8 cellular contexts compared by ENCODE assay signal in genomic region chr2:56191617-56192016, GRCh38. TPM values are rescaled to one million over a fixed set of nuclear protein-coding genes. Genes with fewer than 3 reads are reported as not detected.
DNase-seq lines count a peak whose midpoint lies in the region; ATAC-seq, FAIRE-seq and TF ChIP-seq lines count a peak whose summit lies in the region.

No MANE protein-coding gene starts in this region.

- peak; percentile 72 for TF ChIP-seq CTCF in left ventricle myocardium inferior (IDR thresholded peaks at IDR 0.05; ENCODE audit: borderline replicate concordance)

- no peak overlapping the region for H3K4me3 ChIP-seq in left ventricle myocardium inferior

- intact Hi-C loops in left ventricle myocardium inferior (cut with micrococcal nuclease): loop anchor here (10.0 kb wide), 1 partner anchor 553 kb away; no protein-coding TSS in a partner anchor

- DNase-seq in COR-L47 (lab: John Stamatoyannopoulos, UW) (peak; percentile 55), SHP77 treated with DMSO at 0.1 percent for 48 hours (lab: John Stamatoyannopoulos, UW) (peak; percentile 57), left ventricle myocardium inferior (no peak), urothelium cell line (ENCODE audit: low spot score) (peak; percentile 72), DMS79 (lab: John Stamatoyannopoulos, UW) (no peak)

- no peak overlapping the region for H3K27ac ChIP-seq in left ventricle myocardium inferior (replicated peaks)

- FAIRE-seq in urothelium cell line (lab: Jason Lieb, UNC): peak; percentile 91

- H3K27me3 ChIP-seq in left ventricle myocardium inferior (ENCODE audit: low read depth): peaks cover 16% of the 10 kb centered on the region

- no peaks in the 10 kb centered on the region for H3K36me3 ChIP-seq in left ventricle myocardium inferior

- ATAC-seq in HG03432 (IDR thresholded peaks at IDR 0.05; ENCODE audit: unreplicated experiment): peak; percentile 61
- no peak for ATAC-seq in HG03196 (IDR thresholded peaks at IDR 0.05; ENCODE audit: unreplicated experiment)
- no peak for ATAC-seq in HG03571 (IDR thresholded peaks at IDR 0.05; ENCODE audit: unreplicated experiment)

- no peaks in the 10 kb centered on the region for H3K9me3 ChIP-seq in left ventricle myocardium inferior (replicated peaks)

- peaks cover 45% of the 10 kb centered on the region for H3K4me1 ChIP-seq in left ventricle myocardium inferior

RNA-seq across cellular contexts. Expression of gene CCDC85A, which starts 7.8 kb away (rescaled TPM):
- 4.4 TPM for total RNA-seq in left ventricle myocardium inferior

Comparison
In these comparisons a context has a peak if more than half of its experiments do, and no peak if none do; other contexts are left out.
1. DNase-seq: peak in COR-L47 (single experiment), SHP77 treated with DMSO at 0.1 percent for 48 hours (single experiment) and urothelium cell line (single experiment); none in left ventricle myocardium inferior (single experiment) and DMS79 (single experiment).